Comparison of ENCODE assay signal across 9 cellular contexts in genomic region chr12:12899530-12900380, GRCh38. TPM values are rescaled to one million over a fixed set of nuclear protein-coding genes. Genes with fewer than 3 reads are reported as not detected.
DNase-seq lines count a peak whose midpoint lies in the region; ATAC-seq and TF ChIP-seq lines count a peak whose summit lies in the region.
"Had no signal": no experiment of that assay in that cellular context is flagged by ENCODE, and none has a peak within 500 bp of the region (broad histone marks: within the 10 kb centered on the region; RNA-seq: fewer than 3 reads in every experiment).

No MANE protein-coding gene starts in this region.

- H3K9me3 Mint-ChIP-seq in activated CD4-positive, alpha-beta memory T cell treated with anti-CD3 and anti-CD28 coated beads for 36 hours: no peaks in the 10 kb centered on the region
- no peaks in the 10 kb centered on the region for H3K9me3 Mint-ChIP-seq in stimulated activated naive B cell treated with anti-CD40 and anti-IgM and Interleukin-4, amounts not matched to agents 10 μg/mL and 1 μg/mL and 100 μg/mL, for 72 hours
- H3K9me3 Mint-ChIP-seq in nephron progenitor cell: peaks cover 4% of the 10 kb centered on the region
- H3K9me3 Mint-ChIP-seq: neural crest cell had no signal

- CTCF ChIA-PET in activated CD4-positive, alpha-beta memory T cell treated with anti-CD3 and anti-CD28 coated beads for 36 hours (lab: Charles Lee): interaction anchor here (1.2 to 1.6 kb wide), 3 partner anchors 17 to 85 kb away, joined by 3 to 4 read pairs (median 4); no protein-coding TSS in a partner anchor

- POLR2A ChIA-PET in activated CD4-positive, alpha-beta memory T cell treated with anti-CD3 and anti-CD28 coated beads for 36 hours (lab: Charles Lee): interaction anchor here (0.8 to 1.3 kb wide), 2 partner anchors 91 to 296 kb away, joined by 3 read pairs; partner anchors contain the start of gene EMP1

- peaks cover 0 to 14% (median 0%) of the 10 kb centered on the region in 7 donors for H3K27me3 ChIP-seq in heart right ventricle

- H3K36me3 ChIP-seq in heart right ventricle: no peaks in the 10 kb centered on the region

- peaks cover 16% of the 10 kb centered on the region for H3K27me3 Mint-ChIP-seq in activated CD4-positive, alpha-beta memory T cell treated with anti-CD3 and anti-CD28 coated beads for 36 hours
- peaks cover 6 to 25% of the 10 kb centered on the region in 2 donors for H3K27me3 Mint-ChIP-seq in stimulated activated naive B cell treated with anti-CD40 and anti-IgM and Interleukin-4, amounts not matched to agents 10 μg/mL and 1 μg/mL and 100 μg/mL, for 72 hours
- H3K27me3 Mint-ChIP-seq in nephron progenitor cell (ENCODE audit: low read depth, poor library complexity): peaks cover 46% of the 10 kb centered on the region

- DNase-seq in activated CD4-positive, alpha-beta memory T cell treated with anti-CD3 and anti-CD28 coated beads for 36 hours: peak; percentile 86
- DNase-seq in heart right ventricle: no peak
- no peak for DNase-seq in stimulated activated naive B cell treated with anti-CD40 and anti-IgM and Interleukin-4, amounts not matched to agents 10 μg/mL and 1 μg/mL and 100 μg/mL, for 72 hours
- DNase-seq in nephron progenitor cell: no peak
- no peak for DNase-seq in SKM-1 (lab: John Stamatoyannopoulos, UW; ENCODE audit: unreplicated experiment)
- DNase-seq in medulla oblongata (ENCODE audit: extremely low spot score): no peak

- no peaks in the 10 kb centered on the region for H3K9me3 ChIP-seq in heart right ventricle

- peak overlapping the region in 7 of 10 donors; percentile 9 to 67 (median 48) for H3K27ac ChIP-seq in heart right ventricle

- no peak overlapping the region for H3K4me3 ChIP-seq in heart right ventricle

- no peak overlapping the region for H3K4me3 Mint-ChIP-seq in activated CD4-positive, alpha-beta memory T cell treated with anti-CD3 and anti-CD28 coated beads for 36 hours
- H3K4me3 Mint-ChIP-seq in stimulated activated naive B cell treated with anti-CD40 and anti-IgM and Interleukin-4, amounts not matched to agents 10 μg/mL and 1 μg/mL and 100 μg/mL, for 72 hours: no peak overlapping the region
- no peak overlapping the region for H3K4me3 Mint-ChIP-seq in nephron progenitor cell
- H3K4me3 Mint-ChIP-seq: neural crest cell had no signal

- intact Hi-C loops in activated CD4-positive, alpha-beta memory T cell treated with anti-CD3 and anti-CD28 coated beads for 36 hours (cut with micrococcal nuclease): loop anchor here (1.0 to 10.0 kb wide), 8 partner anchors 62 to 312 kb away; partner anchors contain the start of genes EMP1 and GSG1
- intact Hi-C loops in heart right ventricle (cut with DNase I): loop anchor here in 1 of 10 donors (10.0 kb wide), 1 partner anchor 65 kb away; no protein-coding TSS in a partner anchor

- ATAC-seq in GM18511 (IDR thresholded peaks at IDR 0.05; ENCODE audit: unreplicated experiment) (peak; percentile 93), HG02798 (IDR thresholded peaks at IDR 0.05; ENCODE audit: poor library complexity, unreplicated experiment) (peak; percentile 84), heart right ventricle (peak in 4 of 8 donors; percentile 25 to 68 (median 38))
- peak; percentile 36 to 64 for ATAC-seq in stimulated activated naive B cell treated with anti-CD40 and anti-IgM and Interleukin-4, amounts not matched to agents 10 μg/mL and 1 μg/mL and 100 μg/mL, for 72 hours (replicated peaks)

- WGBS in heart right ventricle, 2 donors: 81 to 84% methylated on average over 10 of the region's 10 CpGs

- TF ChIP-seq CTCF in heart right ventricle (IDR thresholded peaks at IDR 0.05) (no peak), nephron progenitor cell (IDR thresholded peaks at IDR 0.05) (no peak)

- H3K4me1 ChIP-seq in heart right ventricle: peaks cover 0 to 25% (median 0%) of the 10 kb centered on the region in 9 donors

- peak overlapping the region; percentile 77 for H3K27ac Mint-ChIP-seq in activated CD4-positive, alpha-beta memory T cell treated with anti-CD3 and anti-CD28 coated beads for 36 hours
- no peak overlapping the region for H3K27ac Mint-ChIP-seq in stimulated activated naive B cell treated with anti-CD40 and anti-IgM and Interleukin-4, amounts not matched to agents 10 μg/mL and 1 μg/mL and 100 μg/mL, for 72 hours
- H3K27ac Mint-ChIP-seq in nephron progenitor cell: no peak overlapping the region

- no peaks in the 10 kb centered on the region for H3K36me3 Mint-ChIP-seq in activated CD4-positive, alpha-beta memory T cell treated with anti-CD3 and anti-CD28 coated beads for 36 hours
- no peaks in the 10 kb centered on the region for H3K36me3 Mint-ChIP-seq in stimulated activated naive B cell treated with anti-CD40 and anti-IgM and Interleukin-4, amounts not matched to agents 10 μg/mL and 1 μg/mL and 100 μg/mL, for 72 hours
- no peaks in the 10 kb centered on the region for H3K36me3 Mint-ChIP-seq in nephron progenitor cell (ENCODE audit: low read depth)

- peaks cover 19% of the 10 kb centered on the region for H3K4me1 Mint-ChIP-seq in activated CD4-positive, alpha-beta memory T cell treated with anti-CD3 and anti-CD28 coated beads for 36 hours (ENCODE audit: low read depth)
- H3K4me1 Mint-ChIP-seq in stimulated activated naive B cell treated with anti-CD40 and anti-IgM and Interleukin-4, amounts not matched to agents 10 μg/mL and 1 μg/mL and 100 μg/mL, for 72 hours: peaks cover 6 to 10% of the 10 kb centered on the region in 2 donors
- peaks cover 18% of the 10 kb centered on the region for H3K4me1 Mint-ChIP-seq in nephron progenitor cell
- H3K4me1 Mint-ChIP-seq: neural crest cell had no signal

RNA-seq across cellular contexts. Expression of gene GPRC5A, which starts 8.4 kb away (rescaled TPM):
- total RNA-seq in activated CD4-positive, alpha-beta memory T cell treated with anti-CD3 and anti-CD28 coated beads for 36 hours: under 1 TPM; 0.07 to 0.10 TPM
- 1 to 10 TPM in 3 of 10 donors, under 1 TPM in 7; 0.26 to 4.5 (median 0.88) TPM for total RNA-seq in heart right ventricle
- under 1 TPM; 0.75 to 0.95 TPM for polyA plus RNA-seq in heart right ventricle
- total RNA-seq: neural crest cell had no signal

RNA-seq across cellular contexts. Expression of gene GPRC5D, which starts 52.2 kb away (rescaled TPM):
- total RNA-seq in activated CD4-positive, alpha-beta memory T cell treated with anti-CD3 and anti-CD28 coated beads for 36 hours: under 1 TPM in 1 of 2 experiments, not detected in 1; 0.46 TPM
- total RNA-seq in heart right ventricle: not detected
- under 1 TPM in 1 of 2 donors, not detected in 1; 0.04 TPM for polyA plus RNA-seq in heart right ventricle
- total RNA-seq: neural crest cell had no signal
